ENCODE assay signal across 11 cellular contexts in genomic region chr17:81364278-81365147, GRCh38. TPM values are rescaled to one million over a fixed set of nuclear protein-coding genes. Genes with fewer than 3 reads are reported as not detected.
A peak's percentile ranks its signal among the peaks of the same experiment; 100 is the strongest.
DNase-seq lines count a peak whose midpoint lies in the region; ATAC-seq and TF ChIP-seq lines count a peak whose summit lies in the region.
"Had no signal": no experiment of that assay in that cellular context is flagged by ENCODE, and none has a peak within 500 bp of the region (broad histone marks: within the 10 kb centered on the region; RNA-seq: fewer than 3 reads in every experiment).

No MANE protein-coding gene starts in this region.

- H3K4me1 ChIP-seq in duodenal mucosa (ENCODE audit: control insufficient read depth in 1 of 2, insufficient read depth in 2 of 2, low read length in 2 of 2): peaks cover 22 to 25% of the 10 kb centered on the region in 2 donors
- H3K4me1 ChIP-seq in muscle layer of colon (ENCODE audit: insufficient read depth, low read length): peaks cover 15% of the 10 kb centered on the region
- peaks cover 22% of the 10 kb centered on the region for H3K4me1 ChIP-seq in upper lobe of right lung
- peaks cover 0 to 3% of the 10 kb centered on the region in 2 donors for H3K4me1 ChIP-seq in uterus

- DNase-seq in natural killer cell: no peak
- DNase-seq in natural killer cell treated with Interleukin-12 subunit alpha and Interleukin-12 subunit beta and Interleukin-15 and Interleukin-18, amount 100 ng/mL, for 72 hours (ENCODE audit: low spot score): no peak
- no peak for DNase-seq in upper lobe of right lung
- no peak for DNase-seq in uterus
- DNase-seq in NCI-H2029 treated with DMSO at 0.1 percent for 48 hours (lab: John Stamatoyannopoulos, UW): no peak
- no peak for DNase-seq in activated T-cell treated with anti-CD3 and anti-CD28 coated beads, Interleukin-2, amount 50 U/mL, for 1 hour
- DNase-seq: amygdala, GDM1 had no signal

- no peak for TF ChIP-seq CTCF in natural killer cell (IDR thresholded peaks at IDR 0.05)
- TF ChIP-seq CTCF in upper lobe of right lung (IDR thresholded peaks at IDR 0.05): no peak
- no peak for TF ChIP-seq CTCF in uterus (IDR thresholded peaks at IDR 0.05)

- peak overlapping the region; percentile 82 for H3K4me3 Mint-ChIP-seq in natural killer cell
- H3K4me3 Mint-ChIP-seq in natural killer cell treated with Interleukin-12 subunit alpha and Interleukin-12 subunit beta and Interleukin-15 and Interleukin-18, amount 100 ng/mL, for 72 hours: no peak overlapping the region

- H3K27me3 Mint-ChIP-seq in natural killer cell (ENCODE audit: low read depth in 2 of 2): peaks cover 33 to 42% of the 10 kb centered on the region in 2 donors
- H3K27me3 Mint-ChIP-seq in natural killer cell treated with Interleukin-12 subunit alpha and Interleukin-12 subunit beta and Interleukin-15 and Interleukin-18, amount 100 ng/mL, for 72 hours: peaks cover 26 to 35% of the 10 kb centered on the region in 2 donors

- H3K36me3 ChIP-seq in duodenal mucosa (ENCODE audit: control insufficient read depth in 1 of 2, insufficient read depth in 2 of 2, low read length in 2 of 2) (no peaks in the 10 kb centered on the region), muscle layer of colon (ENCODE audit: insufficient read depth, low read length) (no peaks in the 10 kb centered on the region), upper lobe of right lung (no peaks in the 10 kb centered on the region), uterus (no peaks in the 10 kb centered on the region)
- H3K36me3 ChIP-seq: neutrophil had no signal

- H3K9me3 Mint-ChIP-seq in natural killer cell: no peaks in the 10 kb centered on the region
- no peaks in the 10 kb centered on the region for H3K9me3 Mint-ChIP-seq in natural killer cell treated with Interleukin-12 subunit alpha and Interleukin-12 subunit beta and Interleukin-15 and Interleukin-18, amount 100 ng/mL, for 72 hours

- peaks cover 21 to 29% of the 10 kb centered on the region in 2 donors for H3K4me1 Mint-ChIP-seq in natural killer cell
- H3K4me1 Mint-ChIP-seq in natural killer cell treated with Interleukin-12 subunit alpha and Interleukin-12 subunit beta and Interleukin-15 and Interleukin-18, amount 100 ng/mL, for 72 hours (ENCODE audit: low read depth in 2 of 2): peaks cover 4 to 26% of the 10 kb centered on the region in 2 donors

- H3K4me3 ChIP-seq in duodenal mucosa (ENCODE audit: low read depth in 1 of 2, low read length in 2 of 2) (peak overlapping the region; percentile 41 to 59), muscle layer of colon (ENCODE audit: low read depth in 1 of 2, low read length in 2 of 2) (peak overlapping the region; percentile 47), upper lobe of right lung (no peak overlapping the region), uterus (no peak overlapping the region)

- no peak for TF ChIP-seq POLR2A in uterus (IDR thresholded peaks at IDR 0.05)

- H3K27me3 ChIP-seq in duodenal mucosa (ENCODE audit: control insufficient read depth in 1 of 2, insufficient read depth in 2 of 2, low read length in 2 of 2): peaks cover 0 to 10% of the 10 kb centered on the region in 2 donors
- H3K27me3 ChIP-seq in muscle layer of colon (ENCODE audit: control insufficient read depth in 1 of 2, insufficient read depth in 2 of 2, low read length in 2 of 2): peaks cover 0 to 21% of the 10 kb centered on the region in 2 donors
- no peaks in the 10 kb centered on the region for H3K27me3 ChIP-seq in upper lobe of right lung
- no peaks in the 10 kb centered on the region for H3K27me3 ChIP-seq in uterus

- intact Hi-C loops in natural killer cell (cut with micrococcal nuclease): no loop called here
- intact Hi-C loops in upper lobe of right lung (cut with DNase I): no loop called here
- intact Hi-C loops in uterus (cut with DNase I; ENCODE audit: low total_unique reads): no loop called here

- ATAC-seq in natural killer cell (no peak), upper lobe of right lung (no peak)
- ATAC-seq in natural killer cell treated with Interleukin-12 subunit alpha and Interleukin-12 subunit beta and Interleukin-15 and Interleukin-18, amount 100 ng/mL, for 72 hours: no peak

- H3K27ac ChIP-seq in duodenal mucosa (ENCODE audit: low read depth, low read length) (no peak overlapping the region), muscle layer of colon (ENCODE audit: low read depth, low read length) (no peak overlapping the region), upper lobe of right lung (peak overlapping the region; percentile 86), uterus (no peak overlapping the region)
- H3K27ac ChIP-seq: neutrophil had no signal

- H3K36me3 Mint-ChIP-seq in natural killer cell: no peaks in the 10 kb centered on the region
- H3K36me3 Mint-ChIP-seq in natural killer cell treated with Interleukin-12 subunit alpha and Interleukin-12 subunit beta and Interleukin-15 and Interleukin-18, amount 100 ng/mL, for 72 hours: no peaks in the 10 kb centered on the region

- H3K9me3 ChIP-seq in duodenal mucosa (ENCODE audit: control insufficient read depth in 1 of 2, low read length in 2 of 2) (no peaks in the 10 kb centered on the region), muscle layer of colon (ENCODE audit: low read length) (no peaks in the 10 kb centered on the region), upper lobe of right lung (no peaks in the 10 kb centered on the region), uterus (no peaks in the 10 kb centered on the region)
- H3K9me3 ChIP-seq: neutrophil had no signal

- peak overlapping the region in 1 of 2 donors; percentile 82 for H3K27ac Mint-ChIP-seq in natural killer cell
- H3K27ac Mint-ChIP-seq in natural killer cell treated with Interleukin-12 subunit alpha and Interleukin-12 subunit beta and Interleukin-15 and Interleukin-18, amount 100 ng/mL, for 72 hours: peak overlapping the region in 1 of 2 donors; percentile 43

- H3K9ac ChIP-seq in duodenal mucosa (ENCODE audit: low read depth in 1 of 2, low read length in 2 of 2) (peak overlapping the region in 1 of 2 donors; percentile 57), muscle layer of colon (ENCODE audit: low read length) (no peak overlapping the region)

RNA-seq across cellular contexts. Expression of gene BAHCC1, which starts 30.7 kb away (rescaled TPM):
- total RNA-seq in natural killer cell: 10 to 100 TPM in 1 of 3 donors, 1 to 10 TPM in 2; 2.9 to 17.3 (median 5.7) TPM
- under 1 TPM; 0.52 to 0.84 TPM for total RNA-seq in natural killer cell treated with Interleukin-12 subunit alpha and Interleukin-12 subunit beta and Interleukin-15 and Interleukin-18, amount 100 ng/mL, for 72 hours
- total RNA-seq in upper lobe of right lung: 23.3 TPM
- total RNA-seq in uterus: 10 to 100 TPM in 2 of 4 donors, 1 to 10 TPM in 2; 1.5 to 34.1 (median 8.5) TPM

Comparison
In these comparisons a context has a peak if more than half of its experiments do, and no peak if none do; other contexts are left out.
1. H3K4me3 ChIP-seq: peak in duodenal mucosa (2 of 2) and muscle layer of colon (2 of 2); none in upper lobe of right lung (single experiment) and uterus (0 of 2).